Comparison of ENCODE assay signal across 8 cellular contexts in the genomic region with DNA sequence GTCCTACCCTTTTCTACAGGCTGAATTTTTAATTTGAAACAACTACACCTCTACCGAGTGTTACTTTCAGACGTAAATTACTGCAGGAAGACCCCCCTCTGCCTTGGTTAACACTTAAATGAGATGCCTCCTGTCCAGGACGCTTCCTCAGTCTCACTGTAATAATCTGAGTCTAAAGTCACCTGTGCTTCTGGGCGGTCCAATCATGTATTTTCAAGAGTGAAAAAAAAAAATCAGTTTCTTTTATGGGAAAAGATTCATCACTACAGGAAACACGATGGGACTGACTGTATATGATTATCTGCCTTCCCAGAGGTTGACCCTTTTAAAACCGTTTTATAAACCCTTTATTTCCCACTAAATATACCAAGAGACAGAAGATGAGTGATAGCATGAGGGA. TPM values are rescaled to one million over a fixed set of nuclear protein-coding genes. Genes with fewer than 3 reads are reported as not detected.
DNase-seq lines count a peak whose midpoint lies in the region; ATAC-seq and TF ChIP-seq lines count a peak whose summit lies in the region.

No MANE protein-coding gene starts in this region.

- TF ChIP-seq CTCF in C4-2B (conservative IDR thresholded peaks at IDR 0.05) (no peak), natural killer cell (IDR thresholded peaks at IDR 0.05) (no peak)

- DNase-seq in M059J (ENCODE audit: low read depth) (peak; percentile 28), natural killer cell (no peak), left lobe of liver (ENCODE audit: low spot score) (no peak), midbrain (lab: John Stamatoyannopoulos, UW) (no peak), SIG-M5 treated with dmso at 0.1 percent for 504 hours (lab: John Stamatoyannopoulos, UW; ENCODE audit: unreplicated experiment) (no peak)

- H3K27me3 ChIP-seq in ectodermal cell (ENCODE audit: control insufficient read depth, insufficient read depth, low read length, poor library complexity, severe bottlenecking): peaks cover 45% of the 10 kb centered on the region

- WGBS in ectodermal cell, 2 experiments: 3 to 5% methylated on average over 5 of the region's 6 CpGs

- no peaks in the 10 kb centered on the region for H3K9me3 ChIP-seq in ectodermal cell (ENCODE audit: control insufficient read depth, low read length)

- H3K27ac ChIP-seq in C4-2B: peak overlapping the region; percentile 98; the same call in 1 of the 2 replicates
- H3K27ac ChIP-seq in ectodermal cell (ENCODE audit: insufficient read depth, low read depth, low read length, poor library complexity, severe bottlenecking): no peak overlapping the region

- H3K27ac Mint-ChIP-seq in natural killer cell: no peak overlapping the region

- H3K4me1 ChIP-seq in ectodermal cell (ENCODE audit: control insufficient read depth, insufficient read depth, low read length): peaks cover 22% of the 10 kb centered on the region

- intact Hi-C loops in natural killer cell (cut with micrococcal nuclease): no loop called here

- ATAC-seq in natural killer cell: no peak
- ATAC-seq in left lobe of liver: no peak
- no peak for ATAC-seq in HG03457 (IDR thresholded peaks at IDR 0.05; ENCODE audit: unreplicated experiment)

- peaks cover 8 to 14% of the 10 kb centered on the region in 2 donors for H3K4me1 Mint-ChIP-seq in natural killer cell

- no peaks in the 10 kb centered on the region for H3K36me3 ChIP-seq in ectodermal cell (ENCODE audit: control insufficient read depth, insufficient read depth, low read length)

- peak overlapping the region; percentile 48 for H3K4me3 ChIP-seq in ectodermal cell (ENCODE audit: insufficient read depth, low read depth, low read length)

- H3K4me3 Mint-ChIP-seq in natural killer cell: peak overlapping the region; percentile 59

- no peaks in the 10 kb centered on the region for H3K9me3 Mint-ChIP-seq in natural killer cell

- peaks cover 41 to 58% of the 10 kb centered on the region in 2 donors for H3K27me3 Mint-ChIP-seq in natural killer cell (ENCODE audit: low read depth in 2 of 2)

- no peaks in the 10 kb centered on the region for H3K36me3 Mint-ChIP-seq in natural killer cell

RNA-seq across cellular contexts. Expression of gene RBM47, which starts 0.8 kb away (rescaled TPM):
- total RNA-seq in M059J (2014; rRNA removed; shearing (Covaris generic)): 11.2 and 18.0 TPM in 2 replicates
- 1.9 TPM for polyA plus RNA-seq in ectodermal cell (2013, experiment 1 of 4)
- 2.4 TPM for polyA plus RNA-seq in ectodermal cell (2013, experiment 2 of 4)
- polyA plus RNA-seq in ectodermal cell (2013, experiment 3 of 4): 0.91 TPM
- polyA plus RNA-seq in ectodermal cell (2013, experiment 4 of 4): 1.2 TPM
- total RNA-seq in natural killer cell: 1 to 10 TPM; 2.0 to 7.7 (median 3.9) TPM
- total RNA-seq in left lobe of liver: 56.5 TPM
